8 cellular contexts compared by ENCODE assay signal in the genomic region with DNA sequence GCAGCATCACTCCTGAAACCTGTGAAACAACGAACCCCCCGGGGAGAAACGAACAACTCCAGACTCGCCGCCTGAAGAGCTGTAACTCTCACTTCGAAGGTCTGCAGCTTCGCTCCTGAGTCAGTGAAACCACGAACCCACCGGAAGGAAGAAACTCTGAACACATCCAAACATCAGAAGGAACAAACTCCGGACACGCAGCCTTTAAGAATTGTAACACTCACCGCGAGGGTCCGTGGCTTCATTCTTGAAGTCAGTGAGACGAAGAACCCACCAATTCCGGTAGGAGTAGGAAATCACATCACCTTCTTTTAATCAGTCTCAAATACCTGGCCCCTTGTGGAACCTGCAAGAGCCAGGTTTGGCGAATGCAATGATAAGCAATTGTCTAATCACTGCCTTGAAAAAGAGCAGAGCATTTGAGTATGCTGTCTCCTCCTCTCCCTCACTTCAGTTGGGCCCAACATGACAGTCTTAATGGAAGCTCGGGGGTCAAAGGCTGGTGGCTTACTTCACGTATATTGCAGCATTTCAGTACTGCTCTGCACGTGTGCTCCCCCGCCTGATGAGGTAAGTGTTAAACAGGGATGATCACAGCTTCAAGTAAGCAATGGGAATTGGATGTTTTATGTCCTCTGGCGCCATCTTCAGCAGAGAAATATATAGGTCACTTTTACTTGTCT. TPM values are rescaled to one million over a fixed set of nuclear protein-coding genes. Genes with fewer than 3 reads are reported as not detected.
A peak's percentile ranks its signal among the peaks of the same experiment; 100 is the strongest.
DNase-seq lines count a peak whose midpoint lies in the region; ATAC-seq and TF ChIP-seq lines count a peak whose summit lies in the region.

No MANE protein-coding gene starts in this region.

- CTCF ChIA-PET in activated CD4-positive, alpha-beta memory T cell treated with anti-CD3 and anti-CD28 coated beads for 36 hours (lab: Charles Lee), result interaction anchor here (0.6 to 4.3 kb wide), 34 partner anchors 8 to 397 kb away, joined by 3 to 85 read pairs (median 6); a partner anchor contains a TSS

- H3K27ac Mint-ChIP-seq in activated CD4-positive, alpha-beta memory T cell treated with anti-CD3 and anti-CD28 coated beads for 36 hours, result peak overlapping the region; percentile 52
- no peak overlapping the region for H3K27ac Mint-ChIP-seq in endodermal cell

- peaks cover 20% of the 10 kb centered on the region for H3K4me1 Mint-ChIP-seq in activated CD4-positive, alpha-beta memory T cell treated with anti-CD3 and anti-CD28 coated beads for 36 hours (ENCODE audit: low read depth)
- no peaks in the 10 kb centered on the region for H3K4me1 Mint-ChIP-seq in endodermal cell

- no peaks in the 10 kb centered on the region for H3K27me3 Mint-ChIP-seq in activated CD4-positive, alpha-beta memory T cell treated with anti-CD3 and anti-CD28 coated beads for 36 hours
- H3K27me3 Mint-ChIP-seq in endodermal cell (ENCODE audit: insufficient read depth), result peaks cover 30% of the 10 kb centered on the region

- no peak overlapping the region for H3K4me3 ChIP-seq in endodermal cell (ENCODE audit: low read length)

- TF ChIP-seq CTCF in endodermal cell (conservative IDR thresholded peaks at IDR 0.05), result peak; percentile 83

- DNase-seq in DMS53 treated with DMSO at 0.1 percent for 48 hours (lab: John Stamatoyannopoulos, UW; ENCODE audit: unreplicated experiment) (peak; percentile 90), HS-27A (ENCODE audit: low read depth) (peak; percentile 31), NCI-H82 (lab: John Stamatoyannopoulos, UW) (peak; percentile 85), endodermal cell (peak; percentile 78), mucosa of gallbladder (ENCODE audit: low spot score) (peak; percentile 71)
- DNase-seq in activated CD4-positive, alpha-beta memory T cell treated with anti-CD3 and anti-CD28 coated beads for 36 hours, result peak; percentile 76
- DNase-seq in stimulated activated naive CD4-positive, alpha-beta T cell (lab: John Stamatoyannopoulos, UW), result peak; percentile 38 to 81 (median 58)

- POLR2A ChIA-PET in activated CD4-positive, alpha-beta memory T cell treated with anti-CD3 and anti-CD28 coated beads for 36 hours (lab: Charles Lee), result interaction anchor here (0.8 to 2.3 kb wide), 11 partner anchors 41 to 601 kb away, joined by 3 to 25 read pairs (median 4); a partner anchor contains a TSS

- H3K4me1 ChIP-seq in endodermal cell (ENCODE audit: control insufficient read depth, insufficient read depth, low read length), result no peaks in the 10 kb centered on the region

- peak overlapping the region; percentile 73 for H3K4me3 Mint-ChIP-seq in activated CD4-positive, alpha-beta memory T cell treated with anti-CD3 and anti-CD28 coated beads for 36 hours
- H3K4me3 Mint-ChIP-seq in endodermal cell, result no peak overlapping the region

- H3K36me3 ChIP-seq in endodermal cell (ENCODE audit: control insufficient read depth, insufficient read depth, low read length), result no peaks in the 10 kb centered on the region

- no peaks in the 10 kb centered on the region for H3K9me3 Mint-ChIP-seq in activated CD4-positive, alpha-beta memory T cell treated with anti-CD3 and anti-CD28 coated beads for 36 hours
- H3K9me3 Mint-ChIP-seq in endodermal cell, result peaks cover 16% of the 10 kb centered on the region

- no peak overlapping the region for H3K9ac ChIP-seq in endodermal cell (ENCODE audit: extremely low read depth, low read length, poor library complexity, severe bottlenecking)

- no peaks in the 10 kb centered on the region for H3K9me3 ChIP-seq in endodermal cell (ENCODE audit: control insufficient read depth, low read length)

- H3K27me3 ChIP-seq in endodermal cell (ENCODE audit: control insufficient read depth, insufficient read depth, low read length, poor library complexity, severe bottlenecking), result no peaks in the 10 kb centered on the region

- no peak overlapping the region for H3K27ac ChIP-seq in endodermal cell (ENCODE audit: low read depth, low read length)

- WGBS in endodermal cell (ENCODE audit: insufficient coverage in 1 of 2, insufficient read length in 1 of 2), 2 experiments, result 73 to 76% methylated on average over 13 to 22 of the region's 22 CpGs

- ATAC-seq in GM21447 (IDR thresholded peaks at IDR 0.05; ENCODE audit: unreplicated experiment), result peak; percentile 95

- intact Hi-C loops in activated CD4-positive, alpha-beta memory T cell treated with anti-CD3 and anti-CD28 coated beads for 36 hours (cut with micrococcal nuclease), result loop anchor here (1.0 to 2.0 kb wide), 7 partner anchors 45 to 388 kb away; a partner anchor contains a TSS

- no peaks in the 10 kb centered on the region for H3K36me3 Mint-ChIP-seq in activated CD4-positive, alpha-beta memory T cell treated with anti-CD3 and anti-CD28 coated beads for 36 hours
- no peaks in the 10 kb centered on the region for H3K36me3 Mint-ChIP-seq in endodermal cell (ENCODE audit: low read depth)

RNA-seq across cellular contexts. Expression of a gene that starts 0.5 kb away (rescaled TPM):
- total RNA-seq in activated CD4-positive, alpha-beta memory T cell treated with anti-CD3 and anti-CD28 coated beads for 36 hours, result under 1 TPM; 0.77 to 0.88 TPM
- total RNA-seq in endodermal cell (not detected), mucosa of gallbladder (0.29 TPM)
- polyA plus RNA-seq in endodermal cell (2013, experiment 1 of 2), result not detected
- polyA plus RNA-seq in endodermal cell (2013, experiment 2 of 2), result not detected

RNA-seq across cellular contexts. Expression of a gene that starts 58.0 kb away (rescaled TPM):
- total RNA-seq in activated CD4-positive, alpha-beta memory T cell treated with anti-CD3 and anti-CD28 coated beads for 36 hours, result under 1 TPM; 0.67 to 0.85 TPM
- total RNA-seq in endodermal cell (10 to 100 TPM in 1 of 2 donors, 1 to 10 TPM in 1; 9.5 to 12.1 TPM), mucosa of gallbladder (5.0 TPM)
- polyA plus RNA-seq in endodermal cell (2013, experiment 1 of 2), result 27.2 TPM
- 24.8 TPM for polyA plus RNA-seq in endodermal cell (2013, experiment 2 of 2)

Comparison
In these comparisons a context has a peak if more than half of its experiments do, and no peak if none do; other contexts are left out.
1. DNase-seq: peak in every context shown above with its lines; median percentile 90 in DMS53 treated with DMSO at 0.1 percent for 48 hours; 85 in NCI-H82; 78 in endodermal cell; 76 in activated CD4-positive, alpha-beta memory T cell treated with anti-CD3 and anti-CD28 coated beads for 36 hours; 71 in mucosa of gallbladder; 58 in stimulated activated naive CD4-positive, alpha-beta T cell; 31 in HS-27A.